ENCODE assay signal across 20 cellular contexts in genomic region chr1:241846375-241846774, GRCh38. TPM values are rescaled to one million over a fixed set of nuclear protein-coding genes. Genes with fewer than 3 reads are reported as not detected.
DNase-seq lines count a peak whose midpoint lies in the region; ATAC-seq and TF ChIP-seq lines count a peak whose summit lies in the region.
"Had no signal": no experiment of that assay in that cellular context is flagged by ENCODE, and none has a peak within 500 bp of the region (broad histone marks: within the 10 kb centered on the region; RNA-seq: fewer than 3 reads in every experiment).

No MANE protein-coding gene starts in this region.

- H3K4me3 ChIP-seq in Karpas-422 (ENCODE audit: low read length) (no peak overlapping the region), Caco-2 (ENCODE audit: low read depth, low read length) (no peak overlapping the region)

- H3K4me3 Mint-ChIP-seq in activated CD8-positive, alpha-beta T cell treated with anti-CD3 and anti-CD28 coated beads, Interleukin-2, amount 10 ng/mL, durations not matched to agents 7 days and 5 days: no peak overlapping the region
- H3K4me3 Mint-ChIP-seq in activated CD8-positive, alpha-beta T cell treated with anti-CD3 and anti-CD28 coated beads for 36 hours: no peak overlapping the region
- peak overlapping the region; percentile 33 for H3K4me3 Mint-ChIP-seq in activated T-helper 2 cell treated with anti-CD3 and anti-CD28 coated beads, Interferon-gamma antibody, Interleukin-2, Interleukin-4, amounts not matched to agents 10 μg/mL and 5 μg/mL and 100 μg/mL, durations not matched to agents 14 hours and 24 hours and 36 hours (ENCODE audit: low read depth)
- H3K4me3 Mint-ChIP-seq in progenitor cell of endocrine pancreas (ENCODE audit: low read depth) (peak overlapping the region; percentile 98), Caco-2 (ENCODE audit: unreplicated experiment) (no peak overlapping the region)

- H3K4me1 ChIP-seq in Karpas-422 (ENCODE audit: low read length) (peaks cover 34% of the 10 kb centered on the region), Caco-2 (no peaks in the 10 kb centered on the region; the same call in 1 of the 2 replicates)
- H3K4me1 ChIP-seq: SJCRH30 had no signal

- ATAC-seq in activated CD8-positive, alpha-beta T cell treated with anti-CD3 and anti-CD28 coated beads, Interleukin-2, amount 10 ng/mL, durations not matched to agents 7 days and 5 days: no peak
- no peak for ATAC-seq in activated CD8-positive, alpha-beta T cell treated with anti-CD3 and anti-CD28 coated beads for 36 hours
- no peak for ATAC-seq in HG03571 (IDR thresholded peaks at IDR 0.05; ENCODE audit: unreplicated experiment)
- ATAC-seq: CD8-positive, alpha-beta T cell; HepG2; Panc1 had no signal

- no peak overlapping the region for H3K27ac ChIP-seq in Karpas-422 (ENCODE audit: low read length)
- H3K27ac ChIP-seq: KMS-11 had no signal

- no peaks in the 10 kb centered on the region for H3K9me3 Mint-ChIP-seq in activated CD8-positive, alpha-beta T cell treated with anti-CD3 and anti-CD28 coated beads, Interleukin-2, amount 10 ng/mL, durations not matched to agents 7 days and 5 days (ENCODE audit: insufficient read depth)
- H3K9me3 Mint-ChIP-seq in activated CD8-positive, alpha-beta T cell treated with anti-CD3 and anti-CD28 coated beads for 36 hours: no peaks in the 10 kb centered on the region
- H3K9me3 Mint-ChIP-seq in activated T-helper 2 cell treated with anti-CD3 and anti-CD28 coated beads, Interferon-gamma antibody, Interleukin-2, Interleukin-4, amounts not matched to agents 10 μg/mL and 5 μg/mL and 100 μg/mL, durations not matched to agents 14 hours and 24 hours and 36 hours: no peaks in the 10 kb centered on the region
- H3K9me3 Mint-ChIP-seq in progenitor cell of endocrine pancreas (ENCODE audit: low read depth): no peaks in the 10 kb centered on the region
- H3K9me3 Mint-ChIP-seq in Caco-2 (ENCODE audit: unreplicated experiment): no peaks in the 10 kb centered on the region
- H3K9me3 Mint-ChIP-seq: CD8-positive, alpha-beta T cell; HFFc6 had no signal

- CTCF ChIA-PET in activated CD8-positive, alpha-beta T cell treated with anti-CD3 and anti-CD28 coated beads, Interleukin-2, amount 10 ng/mL, durations not matched to agents 7 days and 5 days (lab: Charles Lee): interaction anchor here (1.2 to 2.8 kb wide), 2 partner anchors 219 to 236 kb away, joined by 5 to 12 read pairs; no protein-coding TSS in a partner anchor
- CTCF ChIA-PET in activated CD8-positive, alpha-beta T cell treated with anti-CD3 and anti-CD28 coated beads for 36 hours (lab: Charles Lee): no interaction called here
- CTCF ChIA-PET in Caco-2 (lab: Charles Lee): no interaction called here

- peaks cover 30% of the 10 kb centered on the region for H3K4me1 Mint-ChIP-seq in activated CD8-positive, alpha-beta T cell treated with anti-CD3 and anti-CD28 coated beads, Interleukin-2, amount 10 ng/mL, durations not matched to agents 7 days and 5 days (ENCODE audit: low read depth)
- peaks cover 18% of the 10 kb centered on the region for H3K4me1 Mint-ChIP-seq in activated CD8-positive, alpha-beta T cell treated with anti-CD3 and anti-CD28 coated beads for 36 hours (ENCODE audit: low read depth)
- peaks cover 23% of the 10 kb centered on the region for H3K4me1 Mint-ChIP-seq in activated T-helper 2 cell treated with anti-CD3 and anti-CD28 coated beads, Interferon-gamma antibody, Interleukin-2, Interleukin-4, amounts not matched to agents 10 μg/mL and 5 μg/mL and 100 μg/mL, durations not matched to agents 14 hours and 24 hours and 36 hours (ENCODE audit: low read depth)
- peaks cover 19% of the 10 kb centered on the region for H3K4me1 Mint-ChIP-seq in progenitor cell of endocrine pancreas (ENCODE audit: low read depth)
- peaks cover 6% of the 10 kb centered on the region for H3K4me1 Mint-ChIP-seq in Caco-2 (ENCODE audit: low read depth, unreplicated experiment)

- no peak overlapping the region for H3K9ac ChIP-seq in Karpas-422 (ENCODE audit: low read length)
- H3K9ac ChIP-seq: KMS-11 had no signal

- peak overlapping the region; percentile 91; the same call in 1 of the 2 replicates for H2AFZ ChIP-seq in Karpas-422 (ENCODE audit: low read length)

- H3K27ac Mint-ChIP-seq in activated CD8-positive, alpha-beta T cell treated with anti-CD3 and anti-CD28 coated beads, Interleukin-2, amount 10 ng/mL, durations not matched to agents 7 days and 5 days: peak overlapping the region; percentile 17
- H3K27ac Mint-ChIP-seq in activated CD8-positive, alpha-beta T cell treated with anti-CD3 and anti-CD28 coated beads for 36 hours: no peak overlapping the region
- H3K27ac Mint-ChIP-seq in activated T-helper 2 cell treated with anti-CD3 and anti-CD28 coated beads, Interferon-gamma antibody, Interleukin-2, Interleukin-4, amounts not matched to agents 10 μg/mL and 5 μg/mL and 100 μg/mL, durations not matched to agents 14 hours and 24 hours and 36 hours: no peak overlapping the region
- H3K27ac Mint-ChIP-seq in progenitor cell of endocrine pancreas: no peak overlapping the region
- H3K27ac Mint-ChIP-seq in Caco-2 (ENCODE audit: unreplicated experiment): no peak overlapping the region

- H3K27me3 Mint-ChIP-seq in activated CD8-positive, alpha-beta T cell treated with anti-CD3 and anti-CD28 coated beads, Interleukin-2, amount 10 ng/mL, durations not matched to agents 7 days and 5 days (ENCODE audit: low read depth): peaks cover 7% of the 10 kb centered on the region
- H3K27me3 Mint-ChIP-seq in activated CD8-positive, alpha-beta T cell treated with anti-CD3 and anti-CD28 coated beads for 36 hours: no peaks in the 10 kb centered on the region
- H3K27me3 Mint-ChIP-seq in activated T-helper 2 cell treated with anti-CD3 and anti-CD28 coated beads, Interferon-gamma antibody, Interleukin-2, Interleukin-4, amounts not matched to agents 10 μg/mL and 5 μg/mL and 100 μg/mL, durations not matched to agents 14 hours and 24 hours and 36 hours (ENCODE audit: low read depth): peaks cover 10% of the 10 kb centered on the region
- H3K27me3 Mint-ChIP-seq in progenitor cell of endocrine pancreas (peaks cover 8% of the 10 kb centered on the region), Caco-2 (ENCODE audit: insufficient read depth, unreplicated experiment) (peaks cover 5% of the 10 kb centered on the region)

- H3K4me2 ChIP-seq in Karpas-422 (ENCODE audit: low read depth, low read length, poor library complexity, severe bottlenecking): peak overlapping the region; percentile 90

- H3K36me3 Mint-ChIP-seq in activated CD8-positive, alpha-beta T cell treated with anti-CD3 and anti-CD28 coated beads, Interleukin-2, amount 10 ng/mL, durations not matched to agents 7 days and 5 days (ENCODE audit: low read depth): peaks cover 17% of the 10 kb centered on the region
- peaks cover 22% of the 10 kb centered on the region for H3K36me3 Mint-ChIP-seq in activated CD8-positive, alpha-beta T cell treated with anti-CD3 and anti-CD28 coated beads for 36 hours (ENCODE audit: low read depth)
- peaks cover 22% of the 10 kb centered on the region for H3K36me3 Mint-ChIP-seq in activated T-helper 2 cell treated with anti-CD3 and anti-CD28 coated beads, Interferon-gamma antibody, Interleukin-2, Interleukin-4, amounts not matched to agents 10 μg/mL and 5 μg/mL and 100 μg/mL, durations not matched to agents 14 hours and 24 hours and 36 hours (ENCODE audit: low read depth)
- H3K36me3 Mint-ChIP-seq in progenitor cell of endocrine pancreas (ENCODE audit: insufficient read depth) (no peaks in the 10 kb centered on the region), Caco-2 (ENCODE audit: insufficient read depth, unreplicated experiment) (peaks cover 16% of the 10 kb centered on the region)

- no peaks in the 10 kb centered on the region for H3K9me3 ChIP-seq in Karpas-422 (ENCODE audit: low read length)
- no peaks in the 10 kb centered on the region for H3K9me3 ChIP-seq in Caco-2
- H3K9me3 ChIP-seq: MG63, SJCRH30 had no signal

- no peak for TF ChIP-seq CTCF in activated CD8-positive, alpha-beta T cell treated with anti-CD3 and anti-CD28 coated beads for 36 hours (IDR thresholded peaks at IDR 0.05)
- TF ChIP-seq CTCF in progenitor cell of endocrine pancreas (IDR thresholded peaks at IDR 0.05; ENCODE audit: unreplicated experiment): no peak
- no peak for TF ChIP-seq CTCF in Caco-2 (IDR thresholded peaks at IDR 0.05; ENCODE audit: insufficient read depth in 1 of 2, low read depth in 1 of 2, low read length in 1 of 2, severe bottlenecking in 1 of 2, unreplicated experiment in 1 of 2)

- intact Hi-C loops in activated CD8-positive, alpha-beta T cell treated with anti-CD3 and anti-CD28 coated beads for 36 hours (cut with micrococcal nuclease): loop anchor here (5.0 kb wide), 3 partner anchors 219 to 324 kb away; no protein-coding TSS in a partner anchor
- intact Hi-C loops in activated T-helper 2 cell treated with anti-CD3 and anti-CD28 coated beads, Interferon-gamma antibody, Interleukin-2, Interleukin-4, amounts not matched to agents 10 μg/mL and 5 μg/mL and 100 μg/mL, durations not matched to agents 14 hours and 24 hours and 36 hours (cut with micrococcal nuclease): loop anchor here (2.0 to 5.0 kb wide), 4 partner anchors 151 to 1411 kb away; partner anchors contain the start of genes CEP170, KMO, MAP1LC3C and SDCCAG8
- intact Hi-C loops in Caco-2 (cut with micrococcal nuclease; ENCODE audit: unreplicated experiment): loop anchor here (5.0 kb wide), 2 partner anchors 204 to 329 kb away; partner anchors contain the start of genes CHML, FH and OPN3

- no peaks in the 10 kb centered on the region for H3K9me2 ChIP-seq in Karpas-422 (replicated peaks; ENCODE audit: insufficient read depth, low read length)

- H3K36me3 ChIP-seq in Karpas-422 (ENCODE audit: insufficient read depth, low read length): peaks cover 9% of the 10 kb centered on the region; the same call in 1 of the 2 replicates
- no peaks in the 10 kb centered on the region for H3K36me3 ChIP-seq in Caco-2 (ENCODE audit: control insufficient read depth, insufficient read depth, low read length)

- POLR2A ChIA-PET in activated CD8-positive, alpha-beta T cell treated with anti-CD3 and anti-CD28 coated beads, Interleukin-2, amount 10 ng/mL, durations not matched to agents 7 days and 5 days (lab: Charles Lee): interaction anchor here (2.9 kb wide), 1 partner anchor 205 kb away, joined by 12 read pairs; the partner anchor contains the start of genes CHML and OPN3
- POLR2A ChIA-PET in activated CD8-positive, alpha-beta T cell treated with anti-CD3 and anti-CD28 coated beads for 36 hours (lab: Charles Lee): interaction anchor here (1.9 kb wide), 1 partner anchor 205 kb away, joined by 7 read pairs; the partner anchor contains the start of genes CHML and OPN3
- POLR2A ChIA-PET in Caco-2 (lab: Charles Lee): no interaction called here

- H3K27me3 ChIP-seq in Karpas-422 (ENCODE audit: low read length): no peaks in the 10 kb centered on the region
- H3K27me3 ChIP-seq in Caco-2 (replicated peaks; ENCODE audit: control insufficient read depth, insufficient read depth, low read length): no peaks in the 10 kb centered on the region
- H3K27me3 ChIP-seq: MG63, SJCRH30 had no signal

- DNase-seq in activated CD8-positive, alpha-beta T cell treated with anti-CD3 and anti-CD28 coated beads, Interleukin-2, amount 10 ng/mL, durations not matched to agents 7 days and 5 days: no peak
- no peak for DNase-seq in activated CD8-positive, alpha-beta T cell treated with anti-CD3 and anti-CD28 coated beads for 36 hours
- no peak for DNase-seq in Karpas-422
- DNase-seq in activated T-helper 2 cell treated with anti-CD3 and anti-CD28 coated beads, Interferon-gamma antibody, Interleukin-2, Interleukin-4, amounts not matched to agents 10 μg/mL and 5 μg/mL and 100 μg/mL, durations not matched to agents 14 hours and 24 hours and 36 hours (ENCODE audit: low spot score): no peak
- no peak for DNase-seq in progenitor cell of endocrine pancreas (ENCODE audit: low spot score, unreplicated experiment)
- no peak for DNase-seq in stimulated activated CD4-positive, alpha-beta T cell treated with anti-CD3 and anti-CD28 coated beads, Interleukin-2, amount 100 ng/mL, for 24 hours
- DNase-seq in Caco-2: no peak
- DNase-seq: CD8-positive, alpha-beta T cell; DMS53; HFFc6; MG63; NCI-H1092; NCI-H2081 treated with DMSO at 0.1 percent for 48 hours; NCI-H510A treated with DMSO at 0.1 percent for 48 hours; NCI-H82; SJCRH30 had no signal

- no peaks in the 10 kb centered on the region for H4K20me1 ChIP-seq in Karpas-422 (ENCODE audit: insufficient read depth, low read depth, low read length)

- BruUV-seq in Caco-2 (replicated peaks; lab: Mats Ljungman, UMichigan): no TSS peak

- H3K79me2 ChIP-seq in Karpas-422 (ENCODE audit: low read length): peaks cover 32% of the 10 kb centered on the region

RNA-seq across cellular contexts. Expression of gene EXO1, which starts 1.6 kb away (rescaled TPM):
- 10 to 100 TPM; 48.2 to 50.0 TPM for total RNA-seq in activated CD8-positive, alpha-beta T cell treated with anti-CD3 and anti-CD28 coated beads, Interleukin-2, amount 10 ng/mL, durations not matched to agents 7 days and 5 days
- total RNA-seq in activated CD8-positive, alpha-beta T cell treated with anti-CD3 and anti-CD28 coated beads for 36 hours: 10 to 100 TPM; 65.3 to 66.8 TPM
- total RNA-seq in Karpas-422 (2014; rRNA removed; shearing (Covaris generic); ENCODE audit: low replicate concordance): 9.8 and 14.2 TPM in 2 replicates
- total RNA-seq in activated T-helper 2 cell treated with anti-CD3 and anti-CD28 coated beads, Interferon-gamma antibody, Interleukin-2, Interleukin-4, amounts not matched to agents 10 μg/mL and 5 μg/mL and 100 μg/mL, durations not matched to agents 14 hours and 24 hours and 36 hours: 49.2 and 52.5 TPM in 2 replicates
- 12.5 and 16.2 TPM in 2 replicates for total RNA-seq in progenitor cell of endocrine pancreas
- total RNA-seq in Caco-2 (2022): 18.5 and 19.6 TPM in 2 replicates

Comparison
In these comparisons a context has a peak if more than half of its experiments do, and no peak if none do; other contexts are left out.
1. H3K4me3 Mint-ChIP-seq: peak in activated T-helper 2 cell treated with anti-CD3 and anti-CD28 coated beads, Interferon-gamma antibody, Interleukin-2, Interleukin-4, amounts not matched to agents 10 μg/mL and 5 μg/mL and 100 μg/mL, durations not matched to agents 14 hours and 24 hours and 36 hours (single experiment) and progenitor cell of endocrine pancreas (single experiment); none in activated CD8-positive, alpha-beta T cell treated with anti-CD3 and anti-CD28 coated beads, Interleukin-2, amount 10 ng/mL, durations not matched to agents 7 days and 5 days (single experiment), activated CD8-positive, alpha-beta T cell treated with anti-CD3 and anti-CD28 coated beads for 36 hours (single experiment) and Caco-2 (single experiment).